Comparison of ENCODE assay signal across 1 cellular context in the genomic region with DNA sequence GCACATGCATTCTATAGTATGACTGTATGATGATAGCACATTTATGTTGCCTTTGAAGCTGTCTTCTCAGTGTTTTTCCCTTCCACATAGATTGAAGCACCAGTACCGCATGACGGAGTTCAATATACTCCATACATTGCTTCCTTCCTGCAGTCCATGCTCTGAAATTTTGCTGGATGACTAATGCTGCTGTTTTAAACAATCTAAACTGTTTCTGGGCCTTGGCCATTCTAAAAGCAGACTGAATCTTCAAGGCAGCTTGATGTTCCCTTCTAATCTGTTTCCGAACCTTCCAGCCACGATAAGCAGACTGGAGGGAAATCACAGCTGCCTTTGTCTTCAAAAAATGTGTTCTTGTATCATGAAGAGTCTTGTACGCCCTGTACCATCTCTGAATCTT.
TF ChIP-seq lines count a peak whose summit lies in the region.

No MANE protein-coding gene starts in this region.

TF ChIP-seq in IMR-90, 13 proteins besides CTCF, POLR2A, EP300 and RAD21 (continued from another document):
- TF ChIP-seq FOS (IDR thresholded peaks at IDR 0.05; ENCODE audit: low read depth, low read length) (no peak), CEBPB (IDR thresholded peaks at IDR 0.05; ENCODE audit: low read depth, low read length) (no peak), MXI1 (IDR thresholded peaks at IDR 0.05; ENCODE audit: borderline replicate concordance, low read depth, low read length) (no peak), MAZ (IDR thresholded peaks at IDR 0.05; ENCODE audit: borderline replicate concordance, low read depth, low read length) (no peak), MAFK (IDR thresholded peaks at IDR 0.05; ENCODE audit: low read depth, low read length) (no peak), RFX5 (IDR thresholded peaks at IDR 0.05; ENCODE audit: low read depth, low read length) (no peak), BHLHE40 (IDR thresholded peaks at IDR 0.05; ENCODE audit: low read depth, low read length) (no peak)
- TF ChIP-seq, protein P1, sequence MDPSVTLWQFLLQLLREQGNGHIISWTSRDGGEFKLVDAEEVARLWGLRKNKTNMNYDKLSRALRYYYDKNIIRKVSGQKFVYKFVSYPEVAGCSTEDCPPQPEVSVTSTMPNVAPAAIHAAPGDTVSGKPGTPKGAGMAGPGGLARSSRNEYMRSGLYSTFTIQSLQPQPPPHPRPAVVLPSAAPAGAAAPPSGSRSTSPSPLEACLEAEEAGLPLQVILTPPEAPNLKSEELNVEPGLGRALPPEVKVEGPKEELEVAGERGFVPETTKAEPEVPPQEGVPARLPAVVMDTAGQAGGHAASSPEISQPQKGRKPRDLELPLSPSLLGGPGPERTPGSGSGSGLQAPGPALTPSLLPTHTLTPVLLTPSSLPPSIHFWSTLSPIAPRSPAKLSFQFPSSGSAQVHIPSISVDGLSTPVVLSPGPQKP (IDR thresholded peaks at IDR 0.05; ENCODE audit: borderline replicate concordance, low read depth, low read length) = no peak
- TF ChIP-seq, protein P2, sequence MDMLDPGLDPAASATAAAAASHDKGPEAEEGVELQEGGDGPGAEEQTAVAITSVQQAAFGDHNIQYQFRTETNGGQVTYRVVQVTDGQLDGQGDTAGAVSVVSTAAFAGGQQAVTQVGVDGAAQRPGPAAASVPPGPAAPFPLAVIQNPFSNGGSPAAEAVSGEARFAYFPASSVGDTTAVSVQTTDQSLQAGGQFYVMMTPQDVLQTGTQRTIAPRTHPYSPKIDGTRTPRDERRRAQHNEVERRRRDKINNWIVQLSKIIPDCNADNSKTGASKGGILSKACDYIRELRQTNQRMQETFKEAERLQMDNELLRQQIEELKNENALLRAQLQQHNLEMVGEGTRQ (IDR thresholded peaks at IDR 0.05; ENCODE audit: low read depth, low read length) = no peak
